9 cellular contexts compared by ENCODE assay signal in genomic region chr6:89299451-89299850, GRCh38. TPM values are rescaled to one million over a fixed set of nuclear protein-coding genes. Genes with fewer than 3 reads are reported as not detected.
DNase-seq lines count a peak whose midpoint lies in the region; ATAC-seq and TF ChIP-seq lines count a peak whose summit lies in the region.
"Had no signal": no experiment of that assay in that cellular context is flagged by ENCODE, and none has a peak within 500 bp of the region (broad histone marks: within the 10 kb centered on the region; RNA-seq: fewer than 3 reads in every experiment).

No MANE protein-coding gene starts in this region.

- H3K9me3 Mint-ChIP-seq in activated T-cell treated with anti-CD3 and anti-CD28 coated beads, Interleukin-2, amount 50 U/mL, for 72 hours, result no peaks in the 10 kb centered on the region
- H3K9me3 Mint-ChIP-seq in activated CD4-positive, alpha-beta T cell treated with anti-CD3 and anti-CD28 coated beads for 36 hours (ENCODE audit: low read depth), result no peaks in the 10 kb centered on the region

- POLR2A ChIA-PET in GM10248 (lab: Yijun Ruan, JAX), result no interaction called here
- POLR2A ChIA-PET in PC-9 (lab: Charles Lee; ENCODE audit: unreplicated experiment), result interaction anchor here (1.5 kb wide), 1 partner anchor 219 kb away, joined by 22 read pairs; the partner anchor contains the start of gene PNRC1
- POLR2A ChIA-PET in activated CD4-positive, alpha-beta T cell treated with anti-CD3 and anti-CD28 coated beads for 36 hours (lab: Charles Lee), result no interaction called here

- 86 to 91% methylated on average over 7 of the region's 7 CpGs for WGBS in lower leg skin, 2 donors

- TF ChIP-seq CTCF in 22Rv1 (IDR thresholded peaks at IDR 0.05) (peak; percentile 40), GM10248 (IDR thresholded peaks at IDR 0.05; ENCODE audit: control extremely low read depth, extremely low read depth, low read depth, missing control alignments) (peak; percentile 13), PC-9 (conservative IDR thresholded peaks at IDR 0.05) (peak; percentile 31; the same call in 1 of the 2 replicates), epithelial cell of proximal tubule (conservative IDR thresholded peaks at IDR 0.05; ENCODE audit: low read depth, low read length) (peak; percentile 47), lower leg skin (IDR thresholded peaks at IDR 0.05) (no peak)

- peak; percentile 5 for DNase-seq in GM10248 (ENCODE audit: extremely low spot score)
- peak in 1 of 2 experiments; percentile 11 for DNase-seq in PC-9
- DNase-seq in epithelial cell of proximal tubule (ENCODE audit: low read depth), result no peak
- no peak for DNase-seq in lower leg skin (ENCODE audit: low spot score in 2 of 2)
- no peak for DNase-seq in activated T-cell treated with anti-CD3 and anti-CD28 coated beads, Interleukin-2, amount 50 U/mL, for 72 hours
- no peak for DNase-seq in activated CD4-positive, alpha-beta T cell treated with anti-CD3 and anti-CD28 coated beads for 36 hours
- DNase-seq in stimulated activated naive CD4-positive, alpha-beta T cell (lab: John Stamatoyannopoulos, UW), result no peak
- DNase-seq: NCI-H2171 had no signal

- no peaks in the 10 kb centered on the region for H3K9me2 ChIP-seq in PC-9 (ENCODE audit: insufficient read depth)

- ATAC-seq in activated T-cell treated with anti-CD3 and anti-CD28 coated beads, Interleukin-2, amount 50 U/mL, for 72 hours (replicated peaks in 1 of 2), result no peak
- ATAC-seq in activated CD4-positive, alpha-beta T cell treated with anti-CD3 and anti-CD28 coated beads for 36 hours, result no peak

- H3K27me3 ChIP-seq in PC-9 (ENCODE audit: insufficient read depth, low read depth), result no peaks in the 10 kb centered on the region

- no peak for TF ChIP-seq POLR2A in lower leg skin (IDR thresholded peaks at IDR 0.05)

- peaks cover 31% of the 10 kb centered on the region for H3F3A ChIP-seq in PC-9 (ENCODE audit: insufficient read depth, low read depth)

- no peaks in the 10 kb centered on the region for H3K9me3 ChIP-seq in PC-9 (ENCODE audit: insufficient read depth, low read depth)

- no TSS peak for BruUV-seq in PC-9 (replicated peaks; lab: Mats Ljungman, UMichigan)

- H3K4me1 Mint-ChIP-seq in activated T-cell treated with anti-CD3 and anti-CD28 coated beads, Interleukin-2, amount 50 U/mL, for 72 hours (ENCODE audit: low read depth), result peaks cover 17% of the 10 kb centered on the region
- peaks cover 21% of the 10 kb centered on the region for H3K4me1 Mint-ChIP-seq in activated CD4-positive, alpha-beta T cell treated with anti-CD3 and anti-CD28 coated beads for 36 hours

- peaks cover 36% of the 10 kb centered on the region for H3K4me1 ChIP-seq in PC-9 (replicated peaks; ENCODE audit: insufficient read depth)

- H3K36me3 ChIP-seq in PC-9 (ENCODE audit: low read depth), result no peaks in the 10 kb centered on the region

- no peak overlapping the region for H3K27ac Mint-ChIP-seq in activated T-cell treated with anti-CD3 and anti-CD28 coated beads, Interleukin-2, amount 50 U/mL, for 72 hours
- no peak overlapping the region for H3K27ac Mint-ChIP-seq in activated CD4-positive, alpha-beta T cell treated with anti-CD3 and anti-CD28 coated beads for 36 hours

- no peaks in the 10 kb centered on the region for H3K79me2 ChIP-seq in PC-9 (ENCODE audit: low read depth)

- H4K20me1 ChIP-seq in PC-9 (ENCODE audit: insufficient read depth), result no peaks in the 10 kb centered on the region

- CTCF ChIA-PET in GM10248 (lab: Yijun Ruan, JAX), result interaction anchor here (1.0 to 4.7 kb wide), 10 partner anchors 9 to 72 kb away, joined by 3 to 30 read pairs (median 10); partner anchors contain the start of gene UBE2J1
- CTCF ChIA-PET in PC-9 (lab: Charles Lee), result interaction anchor here (1.2 kb wide), 1 partner anchor 47 kb away, joined by 3 read pairs; no protein-coding TSS in a partner anchor
- CTCF ChIA-PET in activated CD4-positive, alpha-beta T cell treated with anti-CD3 and anti-CD28 coated beads for 36 hours (lab: Charles Lee), result no interaction called here

- H3K4me2 ChIP-seq in PC-9, result peak overlapping the region; percentile 85

- no peak overlapping the region for H3K27ac ChIP-seq in 22Rv1
- peak overlapping the region; percentile 100 for H3K27ac ChIP-seq in PC-9

- H3K27me3 Mint-ChIP-seq in activated T-cell treated with anti-CD3 and anti-CD28 coated beads, Interleukin-2, amount 50 U/mL, for 72 hours (ENCODE audit: low read depth), result no peaks in the 10 kb centered on the region
- H3K27me3 Mint-ChIP-seq in activated CD4-positive, alpha-beta T cell treated with anti-CD3 and anti-CD28 coated beads for 36 hours, result no peaks in the 10 kb centered on the region

- intact Hi-C loops in PC-9 (cut with micrococcal nuclease; ENCODE audit: unreplicated experiment), result loop anchor here (2.0 to 5.0 kb wide), 5 partner anchors 68 to 1597 kb away; partner anchors contain the start of genes AKIRIN2, PM20D2 and PNRC1
- intact Hi-C loops in lower leg skin (cut with DNase I; ENCODE audit: low total_unique reads), result no loop called here
- intact Hi-C loops in activated CD4-positive, alpha-beta T cell treated with anti-CD3 and anti-CD28 coated beads for 36 hours (cut with DNase I, micrococcal nuclease), result loop anchor here (2.0 kb wide), 2 partner anchors 53 to 155 kb away; partner anchors contain the start of gene UBE2J1 (in 1 of the 2)

- no peak overlapping the region for H3K4me3 ChIP-seq in PC-9
- no peak overlapping the region for H3K4me3 ChIP-seq in epithelial cell of proximal tubule (ENCODE audit: low read depth, low read length)
- H3K4me3 ChIP-seq in lower leg skin (ENCODE audit: low read depth, poor library complexity, severe bottlenecking), result no peak overlapping the region

- no peaks in the 10 kb centered on the region for H3K36me3 Mint-ChIP-seq in activated T-cell treated with anti-CD3 and anti-CD28 coated beads, Interleukin-2, amount 50 U/mL, for 72 hours (ENCODE audit: insufficient read depth in 2 of 2)
- no peaks in the 10 kb centered on the region for H3K36me3 Mint-ChIP-seq in activated CD4-positive, alpha-beta T cell treated with anti-CD3 and anti-CD28 coated beads for 36 hours (ENCODE audit: low read depth)

- H2AFZ ChIP-seq in PC-9, result no peak overlapping the region; the same call in 1 of the 2 replicates

- H3K4me3 Mint-ChIP-seq in activated T-cell treated with anti-CD3 and anti-CD28 coated beads, Interleukin-2, amount 50 U/mL, for 72 hours, result no peak overlapping the region
- no peak overlapping the region for H3K4me3 Mint-ChIP-seq in activated CD4-positive, alpha-beta T cell treated with anti-CD3 and anti-CD28 coated beads for 36 hours

RNA-seq across cellular contexts. Expression of gene GABRR2, which starts 15.6 kb away (rescaled TPM):
- total RNA-seq in PC-9 (2021) (0.52 TPM in 1 of 2 replicates, not detected in the other), epithelial cell of proximal tubule (0.12 and 0.14 TPM in 2 replicates), lower leg skin (under 1 TPM in 2 of 4 donors, not detected in 2; 0.27 to 0.62 TPM)
- total RNA-seq in activated T-cell treated with anti-CD3 and anti-CD28 coated beads, Interleukin-2, amount 50 U/mL, for 72 hours, result under 1 TPM; 0.46 to 0.74 TPM
- under 1 TPM; 0.14 to 0.49 TPM for total RNA-seq in activated CD4-positive, alpha-beta T cell treated with anti-CD3 and anti-CD28 coated beads for 36 hours

RNA-seq across cellular contexts. Expression of gene UBE2J1, which starts 53.1 kb away (rescaled TPM):
- total RNA-seq in PC-9 (2021), result 19.8 and 29.0 TPM in 2 replicates
- 47.2 and 58.5 TPM in 2 replicates for total RNA-seq in epithelial cell of proximal tubule
- 10 to 100 TPM; 15.9 to 26.7 (median 22.6) TPM for total RNA-seq in lower leg skin
- 10 to 100 TPM; 20.6 to 21.4 TPM for total RNA-seq in activated T-cell treated with anti-CD3 and anti-CD28 coated beads, Interleukin-2, amount 50 U/mL, for 72 hours
- total RNA-seq in activated CD4-positive, alpha-beta T cell treated with anti-CD3 and anti-CD28 coated beads for 36 hours, result 10 to 100 TPM; 18.7 to 21.7 TPM

Comparison
In these comparisons a context has a peak if more than half of its experiments do, and no peak if none do; other contexts are left out.
1. CTCF ChIP-seq: peak in 22Rv1 (single experiment), GM10248 (single experiment), PC-9 (single experiment) and epithelial cell of proximal tubule (single experiment); none in lower leg skin (0 of 3).